In genomic region chr21:7777289-7777688, GRCh38 we compare ENCODE assay signal across 7 cellular contexts.
DNase-seq lines count a peak whose midpoint lies in the region; ATAC-seq and TF ChIP-seq lines count a peak whose summit lies in the region.
"Not testable (repeated sequence)": the region's sequence is repeated elsewhere in the genome, so short reads cannot be mapped to it uniquely, and the experiment has no call there.

No MANE protein-coding gene starts in this region.

- H3K9me3 Mint-ChIP-seq in activated CD8-positive, alpha-beta memory T cell treated with anti-CD3 and anti-CD28 coated beads, Interleukin-2, amount 10 ng/mL, durations not matched to agents 7 days and 5 days (ENCODE audit: low read depth); endodermal cell: not testable (repeated sequence)

- in situ Hi-C loops in transverse colon (cut with MboI; ENCODE audit: low pct_ligation_motif_present in 1 of 4, low pct_unique_long_range_greater_than_20kb in 1 of 4, low sequenced_read_pairs in 3 of 4) = not testable (repeated sequence)

- H3K4me1 ChIP-seq in OCI-LY7 (ENCODE audit: insufficient read depth, low read length, poor library complexity, severe bottlenecking); endodermal cell (ENCODE audit: control insufficient read depth, insufficient read depth, low read length); left ventricle myocardium inferior; lower lobe of right lung; sigmoid colon; transverse colon: not testable (repeated sequence)

- H3K36me3 ChIP-seq in OCI-LY7 (ENCODE audit: insufficient read depth, low read length); endodermal cell (ENCODE audit: control insufficient read depth, insufficient read depth, low read length); left ventricle myocardium inferior; lower lobe of right lung; sigmoid colon; transverse colon: not testable (repeated sequence)

- H3K9me3 ChIP-seq in OCI-LY7 (ENCODE audit: low read length); endodermal cell (ENCODE audit: control insufficient read depth, low read length); left ventricle myocardium inferior (replicated peaks); lower lobe of right lung; sigmoid colon; transverse colon: not testable (repeated sequence)

- no CpG with 5 or more reads among the region's 11 CpGs for WGBS in endodermal cell (ENCODE audit: insufficient coverage in 1 of 2, insufficient read length in 1 of 2), 2 experiments
- 59 to 83% methylated on average over 8 of the region's 11 CpGs for WGBS in sigmoid colon, 2 donors
- WGBS in transverse colon (ENCODE audit: low coverage in 1 of 2), 2 donors = 73% methylated on average over 4 of the region's 11 CpGs; no CpG with 5 or more reads in 1 of the 2 donors

- not testable (repeated sequence) for H3K9me2 ChIP-seq in OCI-LY7 (ENCODE audit: insufficient read depth, low read length)

- not testable (repeated sequence) for H3K4me2 ChIP-seq in OCI-LY7 (ENCODE audit: low read length)

- not testable (repeated sequence) for H3K4me1 Mint-ChIP-seq in activated CD8-positive, alpha-beta memory T cell treated with anti-CD3 and anti-CD28 coated beads, Interleukin-2, amount 10 ng/mL, durations not matched to agents 7 days and 5 days; endodermal cell

- H3K27me3 ChIP-seq in endodermal cell (ENCODE audit: control insufficient read depth, insufficient read depth, low read length, poor library complexity, severe bottlenecking); left ventricle myocardium inferior (ENCODE audit: low read depth); lower lobe of right lung (ENCODE audit: low read depth); sigmoid colon; transverse colon: not testable (repeated sequence)

- BruUV-seq in OCI-LY7 (replicated peaks; lab: Mats Ljungman, UMichigan) = not testable (repeated sequence)

- not testable (repeated sequence) for H3K4me3 ChIP-seq in OCI-LY7 (ENCODE audit: low read depth, low read length, poor library complexity, severe bottlenecking); endodermal cell (ENCODE audit: low read length); left ventricle myocardium inferior; lower lobe of right lung; sigmoid colon; transverse colon

- not testable (repeated sequence) for H3K79me2 ChIP-seq in OCI-LY7 (ENCODE audit: insufficient read depth, low read depth, low read length)

- not testable (repeated sequence) for TF ChIP-seq EP300 in sigmoid colon (IDR thresholded peaks at IDR 0.05); transverse colon (IDR thresholded peaks at IDR 0.05; ENCODE audit: low read depth)

- H3K9ac ChIP-seq in endodermal cell (ENCODE audit: extremely low read depth, low read length, poor library complexity, severe bottlenecking) = not testable (repeated sequence)

- H2AFZ ChIP-seq in OCI-LY7 (ENCODE audit: low read length) = not testable (repeated sequence)

- H4K20me1 ChIP-seq in OCI-LY7 (ENCODE audit: insufficient read depth, low read length) = not testable (repeated sequence)

- not testable (repeated sequence) for H3K27me3 Mint-ChIP-seq in activated CD8-positive, alpha-beta memory T cell treated with anti-CD3 and anti-CD28 coated beads, Interleukin-2, amount 10 ng/mL, durations not matched to agents 7 days and 5 days; endodermal cell (ENCODE audit: insufficient read depth)

- H3K36me3 Mint-ChIP-seq in activated CD8-positive, alpha-beta memory T cell treated with anti-CD3 and anti-CD28 coated beads, Interleukin-2, amount 10 ng/mL, durations not matched to agents 7 days and 5 days; endodermal cell (ENCODE audit: low read depth): not testable (repeated sequence)

- not testable (repeated sequence) for H3K4me3 Mint-ChIP-seq in activated CD8-positive, alpha-beta memory T cell treated with anti-CD3 and anti-CD28 coated beads, Interleukin-2, amount 10 ng/mL, durations not matched to agents 7 days and 5 days; endodermal cell

- intact Hi-C loops in OCI-LY7 (cut with micrococcal nuclease; ENCODE audit: unreplicated experiment); left ventricle myocardium inferior (cut with micrococcal nuclease); lower lobe of right lung (cut with DNase I); sigmoid colon (cut with DNase I); transverse colon (cut with DNase I; ENCODE audit: low total_unique reads): not testable (repeated sequence)

- not testable (repeated sequence) for H3K27ac Mint-ChIP-seq in activated CD8-positive, alpha-beta memory T cell treated with anti-CD3 and anti-CD28 coated beads, Interleukin-2, amount 10 ng/mL, durations not matched to agents 7 days and 5 days; endodermal cell

- POLR2A ChIA-PET in OCI-LY7 (lab: Charles Lee) = not testable (repeated sequence)

- DNase-seq in OCI-LY7 (ENCODE audit: low spot score) (peak; percentile 0), endodermal cell (peak; percentile 29), left ventricle myocardium inferior (peak; percentile 13), lower lobe of right lung (peak; percentile 18), sigmoid colon (peak; percentile 34), transverse colon (peak; percentile 4)
- DNase-seq in activated CD8-positive, alpha-beta memory T cell treated with anti-CD3 and anti-CD28 coated beads, Interleukin-2, amount 10 ng/mL, durations not matched to agents 7 days and 5 days = peak; percentile 0

- not testable (repeated sequence) for TF ChIP-seq POLR2A in sigmoid colon (IDR thresholded peaks at IDR 0.05); transverse colon (IDR thresholded peaks at IDR 0.05)

- not testable (repeated sequence) for ATAC-seq in activated CD8-positive, alpha-beta memory T cell treated with anti-CD3 and anti-CD28 coated beads, Interleukin-2, amount 10 ng/mL, durations not matched to agents 7 days and 5 days; lower lobe of right lung

- H3K27ac ChIP-seq in OCI-LY7 (ENCODE audit: low read depth, low read length, poor library complexity, severe bottlenecking); endodermal cell (ENCODE audit: low read depth, low read length); left ventricle myocardium inferior (replicated peaks); lower lobe of right lung; sigmoid colon; transverse colon: not testable (repeated sequence)

- CTCF ChIA-PET in OCI-LY7 (lab: Charles Lee; ENCODE audit: unreplicated experiment); activated CD8-positive, alpha-beta memory T cell treated with anti-CD3 and anti-CD28 coated beads, Interleukin-2, amount 10 ng/mL, durations not matched to agents 7 days and 5 days (lab: Charles Lee): not testable (repeated sequence)

- TF ChIP-seq CTCF in OCI-LY7 (conservative IDR thresholded peaks at IDR 0.05; ENCODE audit: low read length); endodermal cell (conservative IDR thresholded peaks at IDR 0.05); left ventricle myocardium inferior (IDR thresholded peaks at IDR 0.05; ENCODE audit: borderline replicate concordance); lower lobe of right lung (IDR thresholded peaks at IDR 0.05); sigmoid colon (IDR thresholded peaks at IDR 0.05); transverse colon (IDR thresholded peaks at IDR 0.05): not testable (repeated sequence)
